In genomic region chr6:109478848-109479624, GRCh38 we compare ENCODE assay signal across 10 cellular contexts. TPM values are rescaled to one million over a fixed set of nuclear protein-coding genes. Genes with fewer than 3 reads are reported as not detected.
A peak's percentile ranks its signal among the peaks of the same experiment; 100 is the strongest.
DNase-seq lines count a peak whose midpoint lies in the region; ATAC-seq and TF ChIP-seq lines count a peak whose summit lies in the region.
"Had no signal": no experiment of that assay in that cellular context is flagged by ENCODE, and none has a peak within 500 bp of the region (broad histone marks: within the 10 kb centered on the region; RNA-seq: fewer than 3 reads in every experiment).

No MANE protein-coding gene starts in this region.

- H3K27ac ChIP-seq in PC-9 (no peak overlapping the region), duodenal mucosa (ENCODE audit: low read depth, low read length) (no peak overlapping the region)
- H3K27ac ChIP-seq: gastroesophageal sphincter, neutrophil had no signal

- POLR2A ChIA-PET in PC-9 (lab: Charles Lee; ENCODE audit: unreplicated experiment), result no interaction called here

- DNase-seq in GM12865 (ENCODE audit: low read depth) (no peak), PC-9 (no peak), neural crest cell (ENCODE audit: low read depth, low spot score) (no peak), left colon (no peak), amygdala (lab: John Stamatoyannopoulos, UW) (no peak)

- no peak overlapping the region for H3K9ac ChIP-seq in duodenal mucosa (ENCODE audit: low read depth in 1 of 2, low read length in 2 of 2)

- H3K4me1 ChIP-seq in PC-9 (replicated peaks; ENCODE audit: insufficient read depth) (peaks cover 36% of the 10 kb centered on the region), duodenal mucosa (ENCODE audit: control insufficient read depth in 1 of 2, insufficient read depth in 2 of 2, low read length in 2 of 2) (peaks cover 47 to 48% of the 10 kb centered on the region in 2 donors)

- H3K4me3 Mint-ChIP-seq in neural crest cell, result peak overlapping the region; percentile 64

- peaks cover 6% of the 10 kb centered on the region; the same call in 1 of the 2 replicates for H3F3A ChIP-seq in PC-9 (ENCODE audit: insufficient read depth, low read depth)

- no peaks in the 10 kb centered on the region for H3K9me2 ChIP-seq in PC-9 (ENCODE audit: insufficient read depth)

- TF ChIP-seq CTCF in GM12865 (IDR thresholded peaks at IDR 0.05; ENCODE audit: insufficient read depth, low read depth, low read length, missing control alignments) (no peak), PC-9 (conservative IDR thresholded peaks at IDR 0.05) (no peak), neural crest cell (conservative IDR thresholded peaks at IDR 0.05) (no peak)

- intact Hi-C loops in PC-9 (cut with micrococcal nuclease; ENCODE audit: unreplicated experiment), result no loop called here
- intact Hi-C loops in left colon (cut with DNase I, micrococcal nuclease), result no loop called here

- H3K27ac Mint-ChIP-seq in neural crest cell (ENCODE audit: unreplicated experiment), result peak overlapping the region; percentile 7

- no peaks in the 10 kb centered on the region for H3K9me3 Mint-ChIP-seq in neural crest cell

- CTCF ChIA-PET in PC-9 (lab: Charles Lee), result no interaction called here

- no peaks in the 10 kb centered on the region for H3K27me3 ChIP-seq in PC-9 (ENCODE audit: insufficient read depth, low read depth)
- no peaks in the 10 kb centered on the region for H3K27me3 ChIP-seq in duodenal mucosa (ENCODE audit: control insufficient read depth in 1 of 2, insufficient read depth in 2 of 2, low read length in 2 of 2)
- H3K27me3 ChIP-seq: gastroesophageal sphincter, neutrophil had no signal

- H4K20me1 ChIP-seq in PC-9 (ENCODE audit: insufficient read depth), result peaks cover 23% of the 10 kb centered on the region

- H3K4me3 ChIP-seq in GM12865 (ENCODE audit: low read depth, low read length) (peak overlapping the region; percentile 65), PC-9 (peak overlapping the region; percentile 16), duodenal mucosa (ENCODE audit: low read depth in 1 of 2, low read length in 2 of 2) (peak overlapping the region; percentile 37 to 50)
- H3K4me3 ChIP-seq: gastroesophageal sphincter had no signal

- BruUV-seq in PC-9 (replicated peaks; lab: Mats Ljungman, UMichigan), result no TSS peak

- H3K36me3 ChIP-seq in PC-9 (ENCODE audit: low read depth), result peaks cover 42% of the 10 kb centered on the region
- H3K36me3 ChIP-seq in duodenal mucosa (ENCODE audit: control insufficient read depth in 1 of 2, insufficient read depth in 2 of 2, low read length in 2 of 2), result peaks cover 11 to 28% of the 10 kb centered on the region in 2 donors

- ATAC-seq in HG03196 (IDR thresholded peaks at IDR 0.05; ENCODE audit: unreplicated experiment), result no peak
- no peak for ATAC-seq in HG02759 (IDR thresholded peaks at IDR 0.05; ENCODE audit: unreplicated experiment)
- no peak for ATAC-seq in left colon
- ATAC-seq: gastroesophageal sphincter had no signal

- peaks cover under 1% of the 10 kb centered on the region for H3K27me3 Mint-ChIP-seq in neural crest cell (ENCODE audit: low read depth)

- H3K36me3 Mint-ChIP-seq in neural crest cell (ENCODE audit: low read depth), result peaks cover 24% of the 10 kb centered on the region

- H3K79me2 ChIP-seq in PC-9 (ENCODE audit: low read depth), result peaks cover 71% of the 10 kb centered on the region

- H2AFZ ChIP-seq in PC-9, result no peak overlapping the region

- peaks cover 41% of the 10 kb centered on the region for H3K4me1 Mint-ChIP-seq in neural crest cell

- H3K9me3 ChIP-seq in PC-9 (ENCODE audit: insufficient read depth, low read depth) (no peaks in the 10 kb centered on the region), duodenal mucosa (ENCODE audit: control insufficient read depth in 1 of 2, low read length in 2 of 2) (no peaks in the 10 kb centered on the region)
- H3K9me3 ChIP-seq: gastroesophageal sphincter, neutrophil had no signal

- peak overlapping the region; percentile 39 for H3K4me2 ChIP-seq in PC-9

RNA-seq across cellular contexts. Expression of gene ZBTB24, which starts 4.0 kb away (rescaled TPM):
- total RNA-seq in PC-9 (2021) (5.4 and 7.2 TPM in 2 replicates), neural crest cell (10.5 and 10.8 TPM in 2 replicates), left colon (1 to 10 TPM; 6.6 to 6.7 TPM)

RNA-seq across cellular contexts. Expression of gene MICAL1, which starts 23.5 kb away (rescaled TPM):
- total RNA-seq in PC-9 (2021) (10.8 and 17.7 TPM in 2 replicates), neural crest cell (55.5 and 58.7 TPM in 2 replicates), left colon (10 to 100 TPM; 62.7 to 63.9 TPM)

RNA-seq across cellular contexts. Expression of gene SMPD2, which starts 38.5 kb away (rescaled TPM):
- total RNA-seq in PC-9 (2021) (8.2 and 10.3 TPM in 2 replicates), neural crest cell (9.7 and 10.1 TPM in 2 replicates), left colon (10 to 100 TPM; 17.8 to 23.8 TPM)

RNA-seq across cellular contexts. Expression of gene PPIL6, which starts 38.6 kb away (rescaled TPM):
- total RNA-seq in PC-9 (2021) (13.0 and 15.5 TPM in 2 replicates), neural crest cell (2.2 and 3.3 TPM in 2 replicates), left colon (1 to 10 TPM in 1 of 2 donors, under 1 TPM in 1; 0.58 to 2.0 TPM)
